8 cellular contexts compared by ENCODE assay signal in the genomic region with DNA sequence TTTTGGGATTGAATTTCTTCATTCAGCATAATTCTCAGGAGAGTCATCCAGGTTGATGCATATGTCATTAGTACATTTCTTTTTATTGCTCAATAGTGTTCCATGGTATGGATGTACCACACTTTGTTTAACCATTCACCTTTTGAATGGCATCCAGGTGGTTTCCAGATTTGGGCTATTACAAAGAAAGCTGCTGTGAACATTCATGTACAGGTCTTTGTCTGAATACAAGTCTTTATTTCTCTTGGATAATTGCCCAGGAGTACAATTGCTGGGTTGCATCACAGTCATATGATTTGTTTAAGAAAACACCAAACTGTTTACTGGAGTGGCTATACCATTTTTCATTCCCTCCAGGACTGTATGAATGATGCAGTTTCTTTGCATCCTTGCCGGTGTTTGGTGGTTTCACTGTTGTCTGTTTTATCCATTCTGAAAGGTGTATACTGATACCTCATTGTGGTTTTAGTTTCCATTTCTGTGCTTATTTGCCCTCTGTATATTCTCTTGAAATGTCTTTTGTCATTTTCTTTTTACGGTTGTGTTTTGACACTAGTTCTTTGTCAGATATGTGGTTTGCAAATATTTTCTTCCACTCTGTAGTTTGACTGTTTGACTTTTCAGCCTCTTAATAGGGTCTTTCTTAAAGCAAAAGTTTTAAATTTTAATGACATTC. TPM values are rescaled to one million over a fixed set of nuclear protein-coding genes. Genes with fewer than 3 reads are reported as not detected.
A peak's percentile ranks its signal among the peaks of the same experiment; 100 is the strongest.
DNase-seq lines count a peak whose midpoint lies in the region; ATAC-seq and TF ChIP-seq lines count a peak whose summit lies in the region.

No MANE protein-coding gene starts in this region.

- peaks cover 11% of the 10 kb centered on the region; the same call in 1 of the 2 replicates for H3K79me2 ChIP-seq in OCI-LY1 (ENCODE audit: insufficient read depth, low read length)

- no peak overlapping the region for H3K9ac ChIP-seq in OCI-LY1 (ENCODE audit: low read length)

- no peak overlapping the region for H3K4me2 ChIP-seq in OCI-LY1 (ENCODE audit: low read length)

- no peaks in the 10 kb centered on the region for H3F3A ChIP-seq in OCI-LY1 (ENCODE audit: insufficient read depth, low read length)

- no peaks in the 10 kb centered on the region for H3K9me2 ChIP-seq in OCI-LY1 (ENCODE audit: low read depth, low read length)

- H3K9me3 ChIP-seq in OCI-LY1 (ENCODE audit: low read length) (0 out of 2 replicates have a peak, but pooled peaks cover 5% of the 10 kb centered on the region), spleen (no peaks in the 10 kb centered on the region)

- intact Hi-C loops in left cardiac atrium (cut with DNase I), result no loop called here
- intact Hi-C loops in spleen (cut with DNase I; ENCODE audit: low total_unique reads), result no loop called here

- H4K20me1 ChIP-seq in OCI-LY1 (ENCODE audit: insufficient read depth, low read length), result no peaks in the 10 kb centered on the region

- ATAC-seq in GM19043 (IDR thresholded peaks at IDR 0.05; ENCODE audit: low read depth, unreplicated experiment) (peak; percentile 99), HG03097 (IDR thresholded peaks at IDR 0.05; ENCODE audit: low FRiP score, unreplicated experiment) (peak; percentile 89), left cardiac atrium (no peak)

- no peak for TF ChIP-seq POLR2A in spleen (IDR thresholded peaks at IDR 0.05)

- TF ChIP-seq CTCF in OCI-LY1 (IDR thresholded peaks at IDR 0.05; ENCODE audit: low read length), result no peak
- TF ChIP-seq CTCF in foreskin fibroblast (IDR thresholded peaks at IDR 0.05; ENCODE audit: low read depth, low read length), result no peak
- TF ChIP-seq CTCF in spleen (IDR thresholded peaks at IDR 0.05 in 8 of 11, conservative IDR thresholded peaks at IDR 0.05 in 3 of 11), result no peak

- DNase-seq in COLO668 (lab: John Stamatoyannopoulos, UW; ENCODE audit: unreplicated experiment) (peak; percentile 49), foreskin fibroblast (peak; percentile 55 to 73), midbrain (lab: John Stamatoyannopoulos, UW) (no peak), left cardiac atrium (no peak), spleen (no peak)

- H3K36me3 ChIP-seq in OCI-LY1 (ENCODE audit: insufficient read depth, low read length) (peaks cover 63% of the 10 kb centered on the region), spleen (peaks cover 0 to 85% (median 25%) of the 10 kb centered on the region in 6 donors)

- WGBS in spleen, 5 donors, result 62 to 75% (median 70%) methylated on average over 2 of the region's 2 CpGs

- H3K27ac ChIP-seq in OCI-LY1 (ENCODE audit: low read depth, low read length, poor library complexity, severe bottlenecking), result peak overlapping the region; percentile 35
- no peak overlapping the region for H3K27ac ChIP-seq in spleen

- peaks cover 11% of the 10 kb centered on the region for H3K4me1 ChIP-seq in OCI-LY1 (ENCODE audit: insufficient read depth, low read length, severe bottlenecking)
- H3K4me1 ChIP-seq in spleen, result peaks cover 0 to 41% (median 14%) of the 10 kb centered on the region in 6 donors

- H3K4me3 ChIP-seq in OCI-LY1 (ENCODE audit: low read depth, low read length, poor library complexity, severe bottlenecking) (no peak overlapping the region), foreskin fibroblast (ENCODE audit: low read depth in 1 of 2, low read length in 2 of 2) (no peak overlapping the region), spleen (no peak overlapping the region)

- H3K27me3 ChIP-seq in OCI-LY1 (ENCODE audit: insufficient read depth, low read length) (no peaks in the 10 kb centered on the region), spleen (replicated peaks in 1 of 7) (no peaks in the 10 kb centered on the region)

- no peak overlapping the region for H2AFZ ChIP-seq in OCI-LY1 (ENCODE audit: low read length)

RNA-seq across cellular contexts. Expression of a gene that starts 8.8 kb away (rescaled TPM):
- 10 to 100 TPM in 1 of 2 donors, 1 to 10 TPM in 1; 9.8 to 10.8 TPM for total RNA-seq in left cardiac atrium
- 10 to 100 TPM; 16.7 to 26.9 (median 22.3) TPM for total RNA-seq in spleen
- polyA plus RNA-seq in spleen, result 1 to 10 TPM; 4.8 to 7.0 (median 5.5) TPM

Comparison
In these comparisons a context has a peak if more than half of its experiments do, and no peak if none do; other contexts are left out.
1. DNase-seq: peak in COLO668 (single experiment) and foreskin fibroblast (2 of 2); none in midbrain (single experiment), left cardiac atrium (single experiment) and spleen (single experiment).
2. ATAC-seq: peak in GM19043 (single experiment) and HG03097 (single experiment); none in left cardiac atrium (0 of 2).